Comparison of ENCODE assay signal across 8 cellular contexts in genomic region chr6:166999845-167000253, GRCh38. TPM values are rescaled to one million over a fixed set of nuclear protein-coding genes. Genes with fewer than 3 reads are reported as not detected.
DNase-seq lines count a peak whose midpoint lies in the region; ATAC-seq, FAIRE-seq and TF ChIP-seq lines count a peak whose summit lies in the region.

No MANE protein-coding gene starts in this region.

- H3K79me2 ChIP-seq in PC-9 (ENCODE audit: low read depth): peaks cover 61% of the 10 kb centered on the region

- H3K4me2 ChIP-seq in PC-9: peak overlapping the region; percentile 96

- no TSS peak for BruUV-seq in PC-9 (replicated peaks; lab: Mats Ljungman, UMichigan)

- H3F3A ChIP-seq in PC-9 (ENCODE audit: insufficient read depth, low read depth): no peaks in the 10 kb centered on the region; the same call in 1 of the 2 replicates

- H3K27me3 ChIP-seq in PC-9 (ENCODE audit: insufficient read depth, low read depth) (no peaks in the 10 kb centered on the region), neutrophil (no peaks in the 10 kb centered on the region)

- H3K4me3 ChIP-seq in PC-9: peak overlapping the region; percentile 98
- peak overlapping the region; percentile 98 to 99 for H3K4me3 ChIP-seq in neutrophil (ENCODE audit: low read depth in 1 of 2, low read length in 1 of 2)

- H2AFZ ChIP-seq in PC-9: peak overlapping the region; percentile 95

- no peak overlapping the region for H3K27ac ChIP-seq in PC-9
- H3K27ac ChIP-seq in epithelial cell of prostate: peak overlapping the region; percentile 73
- peak overlapping the region; percentile 90 for H3K27ac ChIP-seq in neutrophil

- peak; percentile 74 for FAIRE-seq in GM19239 (lab: Jason Lieb, UNC)

- CTCF ChIA-PET in PC-9 (lab: Charles Lee): no interaction called here

- DNase-seq in GM19239 (ENCODE audit: insufficient read length, low spot score) (no peak), PC-9 (no peak), epithelial cell of prostate (ENCODE audit: low read depth, low spot score) (no peak), LoVo (ENCODE audit: low spot score) (no peak), NCI-H1417 treated with DMSO at 0.1 percent for 48 hours (lab: John Stamatoyannopoulos, UW) (no peak)

- TF ChIP-seq CTCF in PC-9 (conservative IDR thresholded peaks at IDR 0.05): no peak
- no peak for TF ChIP-seq CTCF in neutrophil (IDR thresholded peaks at IDR 0.05)

- H3K4me1 ChIP-seq in PC-9 (replicated peaks; ENCODE audit: insufficient read depth) (peaks cover 16% of the 10 kb centered on the region), neutrophil (ENCODE audit: control insufficient read depth in 1 of 2, insufficient read depth in 1 of 2, low read depth in 1 of 2, low read length in 1 of 2) (peaks cover 33 to 36% of the 10 kb centered on the region in 2 experiments)

- intact Hi-C loops in PC-9 (cut with micrococcal nuclease; ENCODE audit: unreplicated experiment): loop anchor here (2.0 to 10.0 kb wide), 4 partner anchors 43 to 617 kb away; partner anchors contain the start of genes MPC1, RNASET2 and RPS6KA2

- POLR2A ChIA-PET in PC-9 (lab: Charles Lee; ENCODE audit: unreplicated experiment): no interaction called here

- ATAC-seq in HG02642 (IDR thresholded peaks at IDR 0.05; ENCODE audit: poor library complexity, unreplicated experiment) (no peak), HG03457 (IDR thresholded peaks at IDR 0.05; ENCODE audit: unreplicated experiment) (no peak)

- no peaks in the 10 kb centered on the region for H3K9me2 ChIP-seq in PC-9 (ENCODE audit: insufficient read depth)

- H3K9me3 ChIP-seq in PC-9 (ENCODE audit: insufficient read depth, low read depth) (no peaks in the 10 kb centered on the region), neutrophil (no peaks in the 10 kb centered on the region)

- H4K20me1 ChIP-seq in PC-9 (ENCODE audit: insufficient read depth): peaks cover 6% of the 10 kb centered on the region

- H3K36me3 ChIP-seq in PC-9 (ENCODE audit: low read depth): peaks cover 15% of the 10 kb centered on the region; the same call in 1 of the 2 replicates
- H3K36me3 ChIP-seq in neutrophil: no peaks in the 10 kb centered on the region

RNA-seq across cellular contexts. Expression of gene CEP43, which starts 0.7 kb away (rescaled TPM):
- total RNA-seq in PC-9 (2021): 18.1 and 19.7 TPM in 2 replicates

RNA-seq across cellular contexts. Expression of gene RNASET2, which starts 43.5 kb away (rescaled TPM):
- total RNA-seq in PC-9 (2021): 16.3 and 20.1 TPM in 2 replicates
